ENCODE assay signal across 8 cellular contexts in genomic region chr15:94584833-94585244, GRCh38.
DNase-seq lines count a peak whose midpoint lies in the region; ATAC-seq and TF ChIP-seq lines count a peak whose summit lies in the region.

No MANE protein-coding gene starts in this region.

- no peaks in the 10 kb centered on the region for H3K36me3 Mint-ChIP-seq in activated T-cell treated with anti-CD3 and anti-CD28 coated beads, Interleukin-2, amount 50 U/mL, for 24 hours (ENCODE audit: low read depth)

- no peak for TF ChIP-seq EP300 in ovary (IDR thresholded peaks at IDR 0.05)

- no peak for TF ChIP-seq CTCF in ovary (IDR thresholded peaks at IDR 0.05)

- H3K27ac Mint-ChIP-seq in activated T-cell treated with anti-CD3 and anti-CD28 coated beads, Interleukin-2, amount 50 U/mL, for 24 hours: peak overlapping the region; percentile 90

- WGBS in ovary, 3 donors: 17 to 37% (median 17%) methylated on average over 11 of the region's 11 CpGs

- H3K9me3 Mint-ChIP-seq in activated T-cell treated with anti-CD3 and anti-CD28 coated beads, Interleukin-2, amount 50 U/mL, for 24 hours: no peaks in the 10 kb centered on the region

- TF ChIP-seq POLR2A in ovary (IDR thresholded peaks at IDR 0.05): no peak

- H3K27me3 Mint-ChIP-seq in activated T-cell treated with anti-CD3 and anti-CD28 coated beads, Interleukin-2, amount 50 U/mL, for 24 hours: peaks cover 90% of the 10 kb centered on the region

- DNase-seq in Daoy (ENCODE audit: low read depth) (peak; percentile 85), HT1080 (ENCODE audit: low read depth) (peak; percentile 76), ovary (peak in 3 of 5 donors; percentile 21 to 29 (median 22)), DMS153 (lab: John Stamatoyannopoulos, UW) (no peak), NCI-H2029 (lab: John Stamatoyannopoulos, UW) (no peak), NCI-H345 treated with DMSO at 0.1 percent for 48 hours (lab: John Stamatoyannopoulos, UW; ENCODE audit: unreplicated experiment) (no peak)
- DNase-seq in activated T-cell treated with anti-CD3 and anti-CD28 coated beads, Interleukin-2, amount 50 U/mL, for 24 hours: peak; percentile 57

- no peak overlapping the region for H3K4me3 ChIP-seq in ovary

- H3K27me3 ChIP-seq in ovary: no peaks in the 10 kb centered on the region

- H3K27ac ChIP-seq in ovary: no peak overlapping the region

- peaks cover 46% of the 10 kb centered on the region for H3K4me1 Mint-ChIP-seq in activated T-cell treated with anti-CD3 and anti-CD28 coated beads, Interleukin-2, amount 50 U/mL, for 24 hours (ENCODE audit: low read depth)

- intact Hi-C loops in ovary (cut with DNase I): no loop called here

- no peaks in the 10 kb centered on the region for H3K9me3 ChIP-seq in ovary

- H3K36me3 ChIP-seq in ovary: no peaks in the 10 kb centered on the region

- H3K4me3 Mint-ChIP-seq in activated T-cell treated with anti-CD3 and anti-CD28 coated beads, Interleukin-2, amount 50 U/mL, for 24 hours: peak overlapping the region; percentile 65

- peaks cover 2% of the 10 kb centered on the region for H3K4me1 ChIP-seq in ovary (ENCODE audit: insufficient read depth)

- peak; percentile 86 for ATAC-seq in GM21447 (IDR thresholded peaks at IDR 0.05; ENCODE audit: unreplicated experiment)

Comparison
In these comparisons a context has a peak if more than half of its experiments do, and no peak if none do; other contexts are left out.
1. DNase-seq: peak in Daoy (single experiment), HT1080 (single experiment), activated T-cell treated with anti-CD3 and anti-CD28 coated beads, Interleukin-2, amount 50 U/mL, for 24 hours (single experiment) and ovary (3 of 5); none in DMS153 (single experiment), NCI-H2029 (single experiment) and NCI-H345 treated with DMSO at 0.1 percent for 48 hours (single experiment).